In the genomic region with DNA sequence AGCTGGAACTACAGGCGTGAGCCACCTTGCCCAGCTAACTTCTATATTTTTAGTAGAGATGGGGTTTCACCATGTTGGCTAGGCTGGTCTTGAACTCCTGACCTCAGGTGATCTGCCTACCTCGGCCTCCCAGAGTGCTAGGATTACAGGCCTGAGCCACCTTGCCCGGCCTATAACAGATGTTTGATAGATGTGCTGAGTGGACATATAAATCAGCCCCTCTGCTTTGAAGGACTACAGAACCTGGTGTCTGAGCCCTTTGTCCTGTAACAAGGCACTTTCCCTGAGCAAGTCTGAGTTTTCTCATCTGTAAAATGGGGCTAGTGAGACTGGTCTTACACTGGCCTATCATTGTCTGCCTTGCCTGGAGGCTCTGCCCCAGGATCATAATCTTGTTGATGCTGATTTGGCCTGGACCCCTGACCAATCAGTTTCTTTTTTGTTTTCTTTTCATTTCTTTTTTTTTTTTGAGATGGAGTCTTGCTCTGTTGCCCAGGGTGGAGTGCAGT, we compare ENCODE assay signal across 22 cellular contexts. TPM values are rescaled to one million over a fixed set of nuclear protein-coding genes. Genes with fewer than 3 reads are reported as not detected.
DNase-seq lines count a peak whose midpoint lies in the region; ATAC-seq and TF ChIP-seq lines count a peak whose summit lies in the region.
"Had no signal": no experiment of that assay in that cellular context is flagged by ENCODE, and none has a peak within 500 bp of the region (broad histone marks: within the 10 kb centered on the region; RNA-seq: fewer than 3 reads in every experiment).

No MANE protein-coding gene starts in this region.

- intact Hi-C loops in Right ventricle myocardium inferior (cut with DNase I), result no loop called here
- intact Hi-C loops in left ventricle myocardium inferior (cut with micrococcal nuclease), result no loop called here
- intact Hi-C loops in activated T-helper 1 cell treated with anti-CD3 and anti-CD28 coated beads, Interleukin-12 subunit alpha, Interleukin-12 subunit beta, Interleukin-2, Interleukin-4 antibody, amounts not matched to agents 30 ng/mL and 10 ng/mL and 1 ng/mL, durations not matched to agents 14 hours and 24 hours and 36 hours (cut with micrococcal nuclease), result loop anchor here (2.0 kb wide), 2 partner anchors 16 to 70 kb away; a partner anchor contains a TSS

- TF ChIP-seq CTCF in left ventricle myocardium inferior (IDR thresholded peaks at IDR 0.05; ENCODE audit: borderline replicate concordance) (no peak), osteoblast (IDR thresholded peaks at IDR 0.05; ENCODE audit: extremely low read depth, low read depth, low read length) (no peak)

- H3K4me3 ChIP-seq in left ventricle myocardium inferior, result no peak overlapping the region
- H3K4me3 ChIP-seq in osteoblast (ENCODE audit: insufficient read depth, low read length), result no peak overlapping the region
- H3K4me3 ChIP-seq: prostate gland, skin epidermis, thyroid gland had no signal

- H3K27ac Mint-ChIP-seq in activated T-helper 1 cell treated with anti-CD3 and anti-CD28 coated beads, Interleukin-12 subunit alpha, Interleukin-12 subunit beta, Interleukin-2, Interleukin-4 antibody, amounts not matched to agents 30 ng/mL and 10 ng/mL and 1 ng/mL, durations not matched to agents 14 hours and 24 hours and 36 hours, result peak overlapping the region; percentile 61
- H3K27ac Mint-ChIP-seq: activated B cell treated with CpG ODN at 0.5 μM for 24 hours; activated T-cell treated with anti-CD3 and anti-CD28 coated beads, Interleukin-2, amount 50 U/mL, for 72 hours had no signal

- no peak for ATAC-seq in Right ventricle myocardium inferior
- no peak for ATAC-seq in HG03039 (IDR thresholded peaks at IDR 0.05; ENCODE audit: unreplicated experiment)

- H3K27me3 ChIP-seq in left ventricle myocardium inferior (ENCODE audit: low read depth), result no peaks in the 10 kb centered on the region
- no peaks in the 10 kb centered on the region for H3K27me3 ChIP-seq in osteoblast (ENCODE audit: insufficient read depth, low read length)
- H3K27me3 ChIP-seq: brain microvascular endothelial cell, heart left ventricle, thyroid gland had no signal

- H2AFZ ChIP-seq in osteoblast (ENCODE audit: low read length), result no peak overlapping the region

- H3K9me3 Mint-ChIP-seq in activated T-helper 1 cell treated with anti-CD3 and anti-CD28 coated beads, Interleukin-12 subunit alpha, Interleukin-12 subunit beta, Interleukin-2, Interleukin-4 antibody, amounts not matched to agents 30 ng/mL and 10 ng/mL and 1 ng/mL, durations not matched to agents 14 hours and 24 hours and 36 hours, result no peaks in the 10 kb centered on the region
- H3K9me3 Mint-ChIP-seq: activated B cell treated with CpG ODN at 0.5 μM for 24 hours; activated T-cell treated with anti-CD3 and anti-CD28 coated beads, Interleukin-2, amount 50 U/mL, for 72 hours; neural crest cell had no signal

- H3K36me3 Mint-ChIP-seq in activated T-helper 1 cell treated with anti-CD3 and anti-CD28 coated beads, Interleukin-12 subunit alpha, Interleukin-12 subunit beta, Interleukin-2, Interleukin-4 antibody, amounts not matched to agents 30 ng/mL and 10 ng/mL and 1 ng/mL, durations not matched to agents 14 hours and 24 hours and 36 hours (ENCODE audit: low read depth), result no peaks in the 10 kb centered on the region

- peaks cover 20% of the 10 kb centered on the region for H3K79me2 ChIP-seq in osteoblast (ENCODE audit: insufficient read depth, low read length)

- DNase-seq in Right ventricle myocardium inferior (ENCODE audit: missing footprints) (peak; percentile 21), left ventricle myocardium inferior (no peak), osteoblast (ENCODE audit: insufficient read length, low spot score, missing footprints) (peak; percentile 38), COR-L47 (lab: John Stamatoyannopoulos, UW) (no peak)
- DNase-seq in activated T-helper 1 cell treated with anti-CD3 and anti-CD28 coated beads, Interleukin-12 subunit alpha, Interleukin-12 subunit beta, Interleukin-2, Interleukin-4 antibody, amounts not matched to agents 30 ng/mL and 10 ng/mL and 1 ng/mL, durations not matched to agents 14 hours and 24 hours and 36 hours (ENCODE audit: low spot score), result no peak
- DNase-seq: ACHN; activated B cell treated with CpG ODN at 0.5 μM for 24 hours; activated T-cell treated with anti-CD3 and anti-CD28 coated beads, Interleukin-2, amount 50 U/mL, for 72 hours; brain microvascular endothelial cell; cortex of kidney; DMS 273 treated with DMSO at 0.1 percent for 48 hours; NCI-H2171 treated with DMSO at 0.1 percent for 48 hours; NCI-H526; stimulated activated naive CD8-positive, alpha-beta T cell treated with anti-CD3 and anti-CD28 coated beads, Interleukin-15, Interleukin-2, amounts not matched to agents 100 U/mL and 50 U/mL, for 24 hours; T-helper 9 cell; thyroid gland had no signal

- no peak overlapping the region for H3K4me2 ChIP-seq in osteoblast (ENCODE audit: insufficient read depth, low read length)

- H3K36me3 ChIP-seq in left ventricle myocardium inferior, result peaks cover 13% of the 10 kb centered on the region
- peaks cover 30% of the 10 kb centered on the region for H3K36me3 ChIP-seq in osteoblast (ENCODE audit: insufficient read depth, low read length)
- H3K36me3 ChIP-seq: prostate gland, thyroid gland had no signal

- H3K27me3 Mint-ChIP-seq in activated T-helper 1 cell treated with anti-CD3 and anti-CD28 coated beads, Interleukin-12 subunit alpha, Interleukin-12 subunit beta, Interleukin-2, Interleukin-4 antibody, amounts not matched to agents 30 ng/mL and 10 ng/mL and 1 ng/mL, durations not matched to agents 14 hours and 24 hours and 36 hours (ENCODE audit: insufficient read depth), result no peaks in the 10 kb centered on the region
- H3K27me3 Mint-ChIP-seq: activated B cell treated with CpG ODN at 0.5 μM for 24 hours had no signal

- H3K27ac ChIP-seq in left ventricle myocardium inferior (replicated peaks) (no peak overlapping the region), osteoblast (ENCODE audit: low read depth, low read length) (no peak overlapping the region)
- H3K27ac ChIP-seq: prostate gland, thyroid gland had no signal

- peaks cover 19% of the 10 kb centered on the region for H4K20me1 ChIP-seq in osteoblast (ENCODE audit: insufficient read depth, low read length)

- peaks cover 25% of the 10 kb centered on the region for H3K4me1 Mint-ChIP-seq in activated T-helper 1 cell treated with anti-CD3 and anti-CD28 coated beads, Interleukin-12 subunit alpha, Interleukin-12 subunit beta, Interleukin-2, Interleukin-4 antibody, amounts not matched to agents 30 ng/mL and 10 ng/mL and 1 ng/mL, durations not matched to agents 14 hours and 24 hours and 36 hours (ENCODE audit: low read depth)

- no peak overlapping the region for H3K4me3 Mint-ChIP-seq in activated T-helper 1 cell treated with anti-CD3 and anti-CD28 coated beads, Interleukin-12 subunit alpha, Interleukin-12 subunit beta, Interleukin-2, Interleukin-4 antibody, amounts not matched to agents 30 ng/mL and 10 ng/mL and 1 ng/mL, durations not matched to agents 14 hours and 24 hours and 36 hours

- H3K9me3 ChIP-seq in left ventricle myocardium inferior (replicated peaks) (no peaks in the 10 kb centered on the region), osteoblast (ENCODE audit: low read depth, low read length) (no peaks in the 10 kb centered on the region)
- H3K9me3 ChIP-seq: heart left ventricle, prostate gland, thyroid gland had no signal

- H3K4me1 ChIP-seq in left ventricle myocardium inferior (peaks cover 39% of the 10 kb centered on the region), osteoblast (ENCODE audit: insufficient read depth, low read length) (peaks cover 49% of the 10 kb centered on the region)
- H3K4me1 ChIP-seq: prostate gland had no signal

RNA-seq across cellular contexts. Expression of a gene that starts 7.0 kb away (rescaled TPM):
- total RNA-seq in Right ventricle myocardium inferior (1.6 TPM), left ventricle myocardium inferior (1.0 TPM), osteoblast (27.1 and 31.8 TPM in 2 replicates)
- 0.78 and 0.86 TPM in 2 replicates for total RNA-seq in activated T-helper 1 cell treated with anti-CD3 and anti-CD28 coated beads, Interleukin-12 subunit alpha, Interleukin-12 subunit beta, Interleukin-2, Interleukin-4 antibody, amounts not matched to agents 30 ng/mL and 10 ng/mL and 1 ng/mL, durations not matched to agents 14 hours and 24 hours and 36 hours

RNA-seq across cellular contexts. Expression of a gene that starts 12.4 kb away (rescaled TPM):
- total RNA-seq in Right ventricle myocardium inferior, result 26.7 TPM
- 12.3 TPM for total RNA-seq in left ventricle myocardium inferior
- total RNA-seq in activated T-helper 1 cell treated with anti-CD3 and anti-CD28 coated beads, Interleukin-12 subunit alpha, Interleukin-12 subunit beta, Interleukin-2, Interleukin-4 antibody, amounts not matched to agents 30 ng/mL and 10 ng/mL and 1 ng/mL, durations not matched to agents 14 hours and 24 hours and 36 hours, result 0.10 TPM in 1 of 2 replicates, not detected in the other
- 103 and 107 TPM in 2 replicates for total RNA-seq in osteoblast

RNA-seq across cellular contexts. Expression of a gene that starts 15.7 kb away (rescaled TPM):
- 14.6 TPM for total RNA-seq in Right ventricle myocardium inferior
- total RNA-seq in left ventricle myocardium inferior, result 14.7 TPM
- 63.1 and 67.1 TPM in 2 replicates for total RNA-seq in activated T-helper 1 cell treated with anti-CD3 and anti-CD28 coated beads, Interleukin-12 subunit alpha, Interleukin-12 subunit beta, Interleukin-2, Interleukin-4 antibody, amounts not matched to agents 30 ng/mL and 10 ng/mL and 1 ng/mL, durations not matched to agents 14 hours and 24 hours and 36 hours
- total RNA-seq in osteoblast, result 43.0 and 43.1 TPM in 2 replicates

RNA-seq across cellular contexts. Expression of a gene that starts 18.2 kb away (rescaled TPM):
- total RNA-seq in Right ventricle myocardium inferior, result 49.0 TPM
- total RNA-seq in left ventricle myocardium inferior, result 52.9 TPM
- 10.6 and 12.1 TPM in 2 replicates for total RNA-seq in activated T-helper 1 cell treated with anti-CD3 and anti-CD28 coated beads, Interleukin-12 subunit alpha, Interleukin-12 subunit beta, Interleukin-2, Interleukin-4 antibody, amounts not matched to agents 30 ng/mL and 10 ng/mL and 1 ng/mL, durations not matched to agents 14 hours and 24 hours and 36 hours
- 20.6 and 21.2 TPM in 2 replicates for total RNA-seq in osteoblast

RNA-seq across cellular contexts. Expression of a gene that starts 37.5 kb away (rescaled TPM):
- total RNA-seq in Right ventricle myocardium inferior (0.14 TPM), left ventricle myocardium inferior (not detected), osteoblast (0.29 and 0.36 TPM in 2 replicates)
- not detected in 2 replicates for total RNA-seq in activated T-helper 1 cell treated with anti-CD3 and anti-CD28 coated beads, Interleukin-12 subunit alpha, Interleukin-12 subunit beta, Interleukin-2, Interleukin-4 antibody, amounts not matched to agents 30 ng/mL and 10 ng/mL and 1 ng/mL, durations not matched to agents 14 hours and 24 hours and 36 hours
- total RNA-seq: activated B cell treated with CpG ODN at 0.5 μM for 24 hours; activated CD8-positive, alpha-beta memory T cell treated with anti-CD3 and anti-CD28 coated beads for 36 hours had no signal

Comparison
In these comparisons a context has a peak if more than half of its experiments do, and no peak if none do; other contexts are left out.
1. DNase-seq: peak in Right ventricle myocardium inferior (single experiment) and osteoblast (single experiment); none in left ventricle myocardium inferior (single experiment), activated T-helper 1 cell treated with anti-CD3 and anti-CD28 coated beads, Interleukin-12 subunit alpha, Interleukin-12 subunit beta, Interleukin-2, Interleukin-4 antibody, amounts not matched to agents 30 ng/mL and 10 ng/mL and 1 ng/mL, durations not matched to agents 14 hours and 24 hours and 36 hours (single experiment) and COR-L47 (single experiment).
2. RNA of a gene that starts 7.0 kb away (total RNA-seq): 27.1 to 31.8 TPM in osteoblast; 1.6 TPM in Right ventricle myocardium inferior (single experiment), 1.0 TPM in left ventricle myocardium inferior (single experiment) and 0.78 to 0.86 TPM in activated T-helper 1 cell treated with anti-CD3 and anti-CD28 coated beads, Interleukin-12 subunit alpha, Interleukin-12 subunit beta, Interleukin-2, Interleukin-4 antibody, amounts not matched to agents 30 ng/mL and 10 ng/mL and 1 ng/mL, durations not matched to agents 14 hours and 24 hours and 36 hours; every median in the first group is over 10 times any median in the second.
3. RNA of a gene that starts 12.4 kb away (total RNA-seq): 103 to 107 TPM in osteoblast, 26.7 TPM in Right ventricle myocardium inferior (single experiment) and 12.3 TPM in left ventricle myocardium inferior (single experiment); 0.10 TPM in activated T-helper 1 cell treated with anti-CD3 and anti-CD28 coated beads, Interleukin-12 subunit alpha, Interleukin-12 subunit beta, Interleukin-2, Interleukin-4 antibody, amounts not matched to agents 30 ng/mL and 10 ng/mL and 1 ng/mL, durations not matched to agents 14 hours and 24 hours and 36 hours; every median in the first group is over 10 times any median in the second.